Comparison of ENCODE assay signal across 1 cellular context in genomic region chr14:20609215-20610001, GRCh38.
TF ChIP-seq lines count a peak whose summit lies in the region.

No MANE protein-coding gene starts in this region.

TF ChIP-seq in HepG2, 621 proteins besides CTCF, POLR2A, EP300 and RAD21 (continued from another document and continues in another):
- TF ChIP-seq ZNF362 (CRISPR knock-in tag; IDR thresholded peaks at IDR 0.05; ENCODE audit: borderline replicate concordance), result no peak; the same call in 1 of the 2 replicates
- no peak for TF ChIP-seq TERF1 (CRISPR knock-in tag; IDR thresholded peaks at IDR 0.05)
- no peak for TF ChIP-seq ZBTB46 (CRISPR knock-in tag; IDR thresholded peaks at IDR 0.05; ENCODE audit: borderline replicate concordance)
- no peak for TF ChIP-seq BHLHE40 (IDR thresholded peaks at IDR 0.05; ENCODE audit: low read length)
- TF ChIP-seq RFXAP (CRISPR knock-in tag; IDR thresholded peaks at IDR 0.05; ENCODE audit: borderline replicate concordance), result 0 out of 2 replicates have a peak, but pooled peaks have one; percentile 9
- no peak for TF ChIP-seq ZMAT5 (CRISPR knock-in tag; IDR thresholded peaks at IDR 0.05; ENCODE audit: borderline replicate concordance, low read depth)
- TF ChIP-seq ZNF772 (CRISPR knock-in tag; IDR thresholded peaks at IDR 0.05), result no peak
- TF ChIP-seq FIP1L1 (IDR thresholded peaks at IDR 0.05; ENCODE audit: borderline replicate concordance, insufficient read depth, low read depth, low read length), result no peak
- TF ChIP-seq HOMEZ (CRISPR knock-in tag; IDR thresholded peaks at IDR 0.05; ENCODE audit: low read depth), result no peak
- 0 out of 2 replicates have a peak, but pooled peaks have one; percentile 10 for TF ChIP-seq TAF1 (CRISPR knock-in tag; IDR thresholded peaks at IDR 0.05)
- TF ChIP-seq GPN1 (CRISPR knock-in tag; IDR thresholded peaks at IDR 0.05; ENCODE audit: borderline replicate concordance), result 0 out of 2 replicates have a peak, but pooled peaks have one; percentile 23
- TF ChIP-seq ZNF124 (CRISPR knock-in tag; IDR thresholded peaks at IDR 0.05), result peak; percentile 64; the same call in 1 of the 2 replicates
- TF ChIP-seq ATAD3A (CRISPR knock-in tag; IDR thresholded peaks at IDR 0.05), result no peak
- no peak for TF ChIP-seq ARID2 (CRISPR knock-in tag; IDR thresholded peaks at IDR 0.05; ENCODE audit: borderline replicate concordance)
- no peak; the same call in none of the 2 replicates for TF ChIP-seq NFKBIZ (CRISPR knock-in tag; IDR thresholded peaks at IDR 0.05)
- TF ChIP-seq SMAD1 (CRISPR knock-in tag; IDR thresholded peaks at IDR 0.05; ENCODE audit: borderline replicate concordance, low read depth), result 0 out of 2 replicates have a peak, but pooled peaks have one; percentile 6
- TF ChIP-seq MTF1 (CRISPR knock-in tag; IDR thresholded peaks at IDR 0.05), result no peak
- TF ChIP-seq PRMT3 (CRISPR knock-in tag; IDR thresholded peaks at IDR 0.05; ENCODE audit: borderline replicate concordance, low read depth), result no peak
- TF ChIP-seq, protein P1, sequence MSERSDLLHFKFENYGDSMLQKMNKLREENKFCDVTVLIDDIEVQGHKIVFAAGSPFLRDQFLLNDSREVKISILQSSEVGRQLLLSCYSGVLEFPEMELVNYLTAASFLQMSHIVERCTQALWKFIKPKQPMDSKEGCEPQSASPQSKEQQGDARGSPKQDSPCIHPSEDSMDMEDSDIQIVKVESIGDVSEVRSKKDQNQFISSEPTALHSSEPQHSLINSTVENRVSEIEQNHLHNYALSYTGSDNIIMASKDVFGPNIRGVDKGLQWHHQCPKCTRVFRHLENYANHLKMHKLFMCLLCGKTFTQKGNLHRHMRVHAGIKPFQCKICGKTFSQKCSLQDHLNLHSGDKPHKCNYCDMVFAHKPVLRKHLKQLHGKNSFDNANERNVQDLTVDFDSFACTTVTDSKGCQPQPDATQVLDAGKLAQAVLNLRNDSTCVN (CRISPR knock-in tag; IDR thresholded peaks at IDR 0.05; ENCODE audit: borderline replicate concordance), result no peak
- TF ChIP-seq, protein P2, sequence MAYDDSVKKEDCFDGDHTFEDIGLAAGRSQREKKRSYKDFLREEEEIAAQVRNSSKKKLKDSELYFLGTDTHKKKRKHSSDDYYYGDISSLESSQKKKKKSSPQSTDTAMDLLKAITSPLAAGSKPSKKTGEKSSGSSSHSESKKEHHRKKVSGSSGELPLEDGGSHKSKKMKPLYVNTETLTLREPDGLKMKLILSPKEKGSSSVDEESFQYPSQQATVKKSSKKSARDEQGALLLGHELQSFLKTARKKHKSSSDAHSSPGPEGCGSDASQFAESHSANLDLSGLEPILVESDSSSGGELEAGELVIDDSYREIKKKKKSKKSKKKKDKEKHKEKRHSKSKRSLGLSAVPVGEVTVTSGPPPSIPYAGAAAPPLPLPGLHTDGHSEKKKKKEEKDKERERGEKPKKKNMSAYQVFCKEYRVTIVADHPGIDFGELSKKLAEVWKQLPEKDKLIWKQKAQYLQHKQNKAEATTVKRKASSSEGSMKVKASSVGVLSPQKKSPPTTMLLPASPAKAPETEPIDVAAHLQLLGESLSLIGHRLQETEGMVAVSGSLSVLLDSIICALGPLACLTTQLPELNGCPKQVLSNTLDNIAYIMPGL (CRISPR knock-in tag; IDR thresholded peaks at IDR 0.05; ENCODE audit: borderline replicate concordance in 1 of 2, low read depth in 1 of 2), result peak; percentile 90 to 100; a peak in 3 of 4 replicates
- no peak for TF ChIP-seq ZSCAN21 (CRISPR knock-in tag; IDR thresholded peaks at IDR 0.05; ENCODE audit: borderline replicate concordance)
- TF ChIP-seq DRAP1 (CRISPR knock-in tag; IDR thresholded peaks at IDR 0.05), result no peak
- no peak for TF ChIP-seq ZNF572 (CRISPR knock-in tag; IDR thresholded peaks at IDR 0.05)
- TF ChIP-seq JARID2 (CRISPR knock-in tag; IDR thresholded peaks at IDR 0.05; ENCODE audit: insufficient replicate concordance), result no peak
- TF ChIP-seq ZNF713 (CRISPR knock-in tag; IDR thresholded peaks at IDR 0.05), result no peak
- no peak for TF ChIP-seq AKNA (CRISPR knock-in tag; IDR thresholded peaks at IDR 0.05; ENCODE audit: borderline replicate concordance)
- TF ChIP-seq ZBTB25 (CRISPR knock-in tag; IDR thresholded peaks at IDR 0.05), result peak; percentile 77
- no peak; the same call in 1 of the 2 replicates for TF ChIP-seq ZC3H13 (CRISPR knock-in tag; IDR thresholded peaks at IDR 0.05)
- TF ChIP-seq SATB2 (CRISPR knock-in tag; IDR thresholded peaks at IDR 0.05), result no peak
- no peak for TF ChIP-seq THAP7 (CRISPR knock-in tag; IDR thresholded peaks at IDR 0.05)
- TF ChIP-seq, protein P3, sequence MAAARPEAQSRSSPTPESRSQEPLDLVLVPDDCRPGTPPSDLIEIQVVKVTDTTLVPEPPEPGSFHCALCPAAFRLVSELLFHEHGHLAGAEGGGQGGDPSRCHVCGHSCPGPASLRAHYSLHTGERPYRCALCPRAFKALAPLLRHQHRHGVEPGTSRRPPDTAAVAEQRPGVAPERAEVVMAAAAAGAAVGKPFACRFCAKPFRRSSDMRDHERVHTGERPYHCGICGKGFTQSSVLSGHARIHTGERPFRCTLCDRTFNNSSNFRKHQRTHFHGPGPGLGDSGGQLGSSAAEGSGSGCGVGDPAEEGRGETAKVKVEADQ (CRISPR knock-in tag; IDR thresholded peaks at IDR 0.05; ENCODE audit: borderline replicate concordance), result no peak
- no peak for TF ChIP-seq ZNF563 (CRISPR knock-in tag; IDR thresholded peaks at IDR 0.05)
- no peak for TF ChIP-seq MLXIP (CRISPR knock-in tag; IDR thresholded peaks at IDR 0.05; ENCODE audit: borderline replicate concordance)
- TF ChIP-seq ZFAT (CRISPR knock-in tag; conservative IDR thresholded peaks at IDR 0.05), result no peak
- TF ChIP-seq FOXC1 (CRISPR knock-in tag; IDR thresholded peaks at IDR 0.05; ENCODE audit: borderline replicate concordance), result no peak
- no peak for TF ChIP-seq SNRNP70 (IDR thresholded peaks at IDR 0.05; ENCODE audit: low read depth, low read length)
- TF ChIP-seq RORA (CRISPR knock-in tag; IDR thresholded peaks at IDR 0.05), result no peak
